ENCODE assay signal across 1 cellular context in the genomic region with DNA sequence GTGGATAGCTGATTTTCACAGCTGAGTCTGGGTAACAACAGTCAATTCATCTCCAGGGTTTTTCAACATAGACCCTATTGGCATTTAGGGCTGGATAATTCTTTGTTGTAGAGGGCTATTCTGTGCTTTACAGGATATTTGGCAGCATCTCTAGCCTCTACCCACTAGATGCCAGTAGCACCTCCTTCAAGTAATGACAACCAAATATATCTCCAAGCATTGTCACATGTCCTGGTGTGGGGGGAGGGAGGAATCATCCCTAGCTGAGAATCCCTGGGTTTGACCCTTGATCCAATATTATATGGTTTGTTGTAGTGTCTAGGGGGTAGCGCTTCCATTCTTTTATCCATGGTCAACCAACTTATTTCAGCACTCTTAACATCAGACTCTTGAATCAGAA.
TF ChIP-seq lines count a peak whose summit lies in the region.

No MANE protein-coding gene starts in this region.

TF ChIP-seq in HCT116, 20 proteins besides CTCF, POLR2A, EP300 and RAD21:
- TF ChIP-seq TCF7L2 (IDR thresholded peaks at IDR 0.05; ENCODE audit: borderline replicate concordance, extremely low read depth, insufficient read depth, insufficient read length) (no peak), CEBPB (IDR thresholded peaks at IDR 0.05; ENCODE audit: low read depth) (no peak), EZH2phosphoT487 (IDR thresholded peaks at IDR 0.05; ENCODE audit: borderline replicate concordance) (no peak)
